Comparison of ENCODE assay signal across 19 cellular contexts in genomic region chr1:94178896-94179295, GRCh38. TPM values are rescaled to one million over a fixed set of nuclear protein-coding genes. Genes with fewer than 3 reads are reported as not detected.
"Had no signal": no experiment of that assay in that cellular context is flagged by ENCODE, and none has a peak within 500 bp of the region (broad histone marks: within the 10 kb centered on the region; RNA-seq: fewer than 3 reads in every experiment).

No MANE protein-coding gene starts in this region.

- H3K4me3 Mint-ChIP-seq: natural killer cell treated with Interleukin-12 subunit alpha and Interleukin-12 subunit beta and Interleukin-15 and Interleukin-18, amount 100 ng/mL, for 72 hours; stimulated activated effector memory CD8-positive, alpha-beta T cell treated with anti-CD3 and anti-CD28 coated beads, Interleukin-12 subunit alpha, Interleukin-12 subunit beta, amount 100 ng/mL, for 72 hours had no signal

- H3K9me3 Mint-ChIP-seq: natural killer cell treated with Interleukin-12 subunit alpha and Interleukin-12 subunit beta and Interleukin-15 and Interleukin-18, amount 100 ng/mL, for 72 hours; stimulated activated effector memory CD8-positive, alpha-beta T cell treated with anti-CD3 and anti-CD28 coated beads, Interleukin-12 subunit alpha, Interleukin-12 subunit beta, amount 100 ng/mL, for 72 hours had no signal

- ATAC-seq: esophagus mucosa; heart left ventricle; natural killer cell treated with Interleukin-12 subunit alpha and Interleukin-12 subunit beta and Interleukin-15 and Interleukin-18, amount 100 ng/mL, for 72 hours; right lobe of liver; stimulated activated effector memory CD8-positive, alpha-beta T cell treated with anti-CD3 and anti-CD28 coated beads, Interleukin-12 subunit alpha, Interleukin-12 subunit beta, amount 100 ng/mL, for 72 hours; stimulated activated naive CD8-positive, alpha-beta T cell treated with anti-CD3 and anti-CD28 coated beads, Interleukin-15, Interleukin-2, amounts not matched to agents 100 U/mL and 50 U/mL, for 24 hours had no signal

- H3K9me3 ChIP-seq: heart left ventricle, prostate gland, right lobe of liver, tibial nerve had no signal

- H3K4me1 ChIP-seq: parathyroid adenoma, prostate gland, right lobe of liver, tibial nerve had no signal

- H3K27ac ChIP-seq: heart left ventricle, parathyroid adenoma, prostate gland, right lobe of liver, tibial nerve had no signal

- H3K27me3 ChIP-seq: dorsolateral prefrontal cortex, heart left ventricle, right lobe of liver, tibial nerve had no signal

- H3K4me1 Mint-ChIP-seq: stimulated activated effector memory CD8-positive, alpha-beta T cell treated with anti-CD3 and anti-CD28 coated beads, Interleukin-12 subunit alpha, Interleukin-12 subunit beta, amount 100 ng/mL, for 72 hours had no signal

- H3K4me3 ChIP-seq: dorsolateral prefrontal cortex, heart left ventricle, prostate gland, right lobe of liver, tibial nerve had no signal

- H3K27ac Mint-ChIP-seq: natural killer cell treated with Interleukin-12 subunit alpha and Interleukin-12 subunit beta and Interleukin-15 and Interleukin-18, amount 100 ng/mL, for 72 hours; stimulated activated effector memory CD8-positive, alpha-beta T cell treated with anti-CD3 and anti-CD28 coated beads, Interleukin-12 subunit alpha, Interleukin-12 subunit beta, amount 100 ng/mL, for 72 hours had no signal

- H3K36me3 Mint-ChIP-seq: natural killer cell treated with Interleukin-12 subunit alpha and Interleukin-12 subunit beta and Interleukin-15 and Interleukin-18, amount 100 ng/mL, for 72 hours; stimulated activated effector memory CD8-positive, alpha-beta T cell treated with anti-CD3 and anti-CD28 coated beads, Interleukin-12 subunit alpha, Interleukin-12 subunit beta, amount 100 ng/mL, for 72 hours had no signal

- DNase-seq: cortex of kidney; effector CD8-positive, alpha-beta T cell; heart left ventricle; hippocampal formation; kidney glomerular epithelial cell; mammary epithelial cell; midbrain; occipital lobe; right lobe of liver; stimulated activated CD4-positive, alpha-beta T cell treated with anti-CD3 and anti-CD28 coated beads, Interleukin-4, amount 100 ng/mL, for 1 hour; stimulated activated CD8-positive, alpha-beta memory T cell treated with anti-CD3 and anti-CD28 coated beads, Interleukin-4, amount 100 ng/mL, for 48 hours; stimulated activated naive CD8-positive, alpha-beta T cell treated with anti-CD3 and anti-CD28 coated beads, Interleukin-15, Interleukin-2, amounts not matched to agents 100 U/mL and 50 U/mL, for 24 hours had no signal

RNA-seq across cellular contexts. Expression of gene ABCA4, which starts 57.9 kb away (rescaled TPM):
- total RNA-seq: natural killer cell treated with Interleukin-12 subunit alpha and Interleukin-12 subunit beta and Interleukin-15 and Interleukin-18, amount 100 ng/mL, for 72 hours had no signal

RNA-seq across cellular contexts. Expression of gene ARHGAP29, which starts 58.5 kb away (rescaled TPM):
- total RNA-seq: natural killer cell treated with Interleukin-12 subunit alpha and Interleukin-12 subunit beta and Interleukin-15 and Interleukin-18, amount 100 ng/mL, for 72 hours had no signal
